23 cellular contexts compared by ENCODE assay signal in the genomic region with DNA sequence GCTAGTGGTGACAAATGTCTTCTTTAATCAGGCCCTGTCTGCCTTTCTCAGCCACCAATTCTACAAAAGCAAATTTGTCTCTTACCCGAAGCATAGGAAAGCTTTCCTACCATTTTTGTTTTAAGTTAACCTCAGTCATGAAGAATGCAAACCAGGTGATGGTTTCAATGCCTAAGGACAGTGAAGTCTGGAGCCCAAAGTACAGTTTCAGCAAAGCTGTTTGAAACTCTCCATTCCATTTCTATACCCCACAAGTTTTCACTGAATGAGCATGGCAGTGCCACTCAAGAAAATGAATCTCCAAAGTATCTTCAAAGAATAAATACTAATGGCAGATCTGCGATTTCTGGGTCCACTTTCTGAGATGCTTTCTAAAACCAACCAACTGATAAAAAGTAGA.
"Had no signal": no experiment of that assay in that cellular context is flagged by ENCODE, and none has a peak within 500 bp of the region (broad histone marks: within the 10 kb centered on the region; RNA-seq: fewer than 3 reads in every experiment).

No MANE protein-coding gene starts in this region.

- H3K9me3 Mint-ChIP-seq: activated B cell treated with CpG ODN at 0.5 μM for 24 hours; activated CD4-positive, alpha-beta T cell treated with anti-CD3 and anti-CD28 coated beads, Interleukin-2, amount 10 ng/mL, durations not matched to agents 24 days and 14 days; activated naive CD4-positive, alpha-beta T cell treated with anti-CD3 and anti-CD28 coated beads, Interleukin-2, amount 50 U/mL, for 24 hours; activated T-cell treated with anti-CD3 and anti-CD28 coated beads, Interleukin-2, amount 50 U/mL, for 24 hours; activated T-helper 1 cell treated with anti-CD3 and anti-CD28 coated beads, Interleukin-12 subunit alpha, Interleukin-12 subunit beta, Interleukin-2, Interleukin-4 antibody, amounts not matched to agents 30 ng/mL and 10 ng/mL and 1 ng/mL, durations not matched to agents 14 hours and 24 hours and 36 hours; T-cell had no signal

- H3K9me3 ChIP-seq: ascending aorta, body of pancreas had no signal

- H3K4me1 Mint-ChIP-seq: activated B cell treated with CpG ODN at 0.5 μM for 24 hours; activated CD4-positive, alpha-beta T cell treated with anti-CD3 and anti-CD28 coated beads, Interleukin-2, amount 10 ng/mL, durations not matched to agents 24 days and 14 days; activated CD8-positive, alpha-beta memory T cell treated with anti-CD3 and anti-CD28 coated beads, Interleukin-2, amount 10 ng/mL, durations not matched to agents 7 days and 5 days; activated naive CD4-positive, alpha-beta T cell treated with anti-CD3 and anti-CD28 coated beads, Interleukin-2, amount 50 U/mL, for 24 hours; T-cell had no signal

- ATAC-seq: activated CD8-positive, alpha-beta memory T cell treated with anti-CD3 and anti-CD28 coated beads, Interleukin-2, amount 10 ng/mL, durations not matched to agents 7 days and 5 days; body of pancreas; T-cell had no signal

- H3K4me1 ChIP-seq: ascending aorta, body of pancreas had no signal

- H3K27me3 Mint-ChIP-seq: activated B cell treated with CpG ODN at 0.5 μM for 24 hours; activated CD4-positive, alpha-beta T cell treated with anti-CD3 and anti-CD28 coated beads, Interleukin-2, amount 10 ng/mL, durations not matched to agents 24 days and 14 days; activated CD8-positive, alpha-beta memory T cell treated with anti-CD3 and anti-CD28 coated beads, Interleukin-2, amount 10 ng/mL, durations not matched to agents 7 days and 5 days; activated naive CD4-positive, alpha-beta T cell treated with anti-CD3 and anti-CD28 coated beads, Interleukin-2, amount 50 U/mL, for 24 hours; activated T-cell treated with anti-CD3 and anti-CD28 coated beads, Interleukin-2, amount 50 U/mL, for 24 hours; T-cell had no signal

- H3K4me3 Mint-ChIP-seq: activated B cell treated with CpG ODN at 0.5 μM for 24 hours; activated CD4-positive, alpha-beta T cell treated with anti-CD3 and anti-CD28 coated beads, Interleukin-2, amount 10 ng/mL, durations not matched to agents 24 days and 14 days; activated CD8-positive, alpha-beta memory T cell treated with anti-CD3 and anti-CD28 coated beads, Interleukin-2, amount 10 ng/mL, durations not matched to agents 7 days and 5 days; activated naive CD4-positive, alpha-beta T cell treated with anti-CD3 and anti-CD28 coated beads, Interleukin-2, amount 50 U/mL, for 24 hours; activated T-cell treated with anti-CD3 and anti-CD28 coated beads, Interleukin-2, amount 50 U/mL, for 24 hours; activated T-helper 1 cell treated with anti-CD3 and anti-CD28 coated beads, Interleukin-12 subunit alpha, Interleukin-12 subunit beta, Interleukin-2, Interleukin-4 antibody, amounts not matched to agents 30 ng/mL and 10 ng/mL and 1 ng/mL, durations not matched to agents 14 hours and 24 hours and 36 hours; T-cell had no signal

- DNase-seq: activated B cell treated with CpG ODN at 0.5 μM for 24 hours; activated CD4-positive, alpha-beta T cell treated with anti-CD3 and anti-CD28 coated beads for 1 hour; activated CD4-positive, alpha-beta T cell treated with anti-CD3 and anti-CD28 coated beads, Interleukin-2, amount 10 ng/mL, durations not matched to agents 24 days and 14 days; activated CD4-positive, alpha-beta T cell treated with anti-CD3 and anti-CD28 coated beads, Interleukin-2, amount 50 U/mL, for 48 hours; activated CD8-positive, alpha-beta memory T cell treated with anti-CD3 and anti-CD28 coated beads, Interleukin-2, amount 10 ng/mL, durations not matched to agents 7 days and 5 days; activated effector memory CD4-positive, alpha-beta T cell treated with Interleukin-2 at 50 U/mL for 16 hours; activated naive CD4-positive, alpha-beta T cell; activated T-cell treated with anti-CD3 and anti-CD28 coated beads, Interleukin-2, amount 50 U/mL, for 24 hours; body of pancreas; MM.1S; NCI-H1105; NCI-H1436; NCI-H1694 treated with DMSO at 0.1 percent for 48 hours; NCI-H2029 treated with DMSO at 0.1 percent for 48 hours; NCI-H524; PC-9; SIG-M5; T-cell; T-helper 2 cell; T1000 had no signal

- H3K4me3 ChIP-seq: ascending aorta, body of pancreas, PC-9 had no signal

- H3K27ac ChIP-seq: ascending aorta, body of pancreas, PC-9 had no signal

- H3K4me2 ChIP-seq: PC-9 had no signal

- H3K27ac Mint-ChIP-seq: activated B cell treated with CpG ODN at 0.5 μM for 24 hours; activated CD4-positive, alpha-beta T cell treated with anti-CD3 and anti-CD28 coated beads, Interleukin-2, amount 10 ng/mL, durations not matched to agents 24 days and 14 days; activated CD8-positive, alpha-beta memory T cell treated with anti-CD3 and anti-CD28 coated beads, Interleukin-2, amount 10 ng/mL, durations not matched to agents 7 days and 5 days; activated naive CD4-positive, alpha-beta T cell treated with anti-CD3 and anti-CD28 coated beads, Interleukin-2, amount 50 U/mL, for 24 hours; activated T-cell treated with anti-CD3 and anti-CD28 coated beads, Interleukin-2, amount 50 U/mL, for 24 hours; activated T-helper 1 cell treated with anti-CD3 and anti-CD28 coated beads, Interleukin-12 subunit alpha, Interleukin-12 subunit beta, Interleukin-2, Interleukin-4 antibody, amounts not matched to agents 30 ng/mL and 10 ng/mL and 1 ng/mL, durations not matched to agents 14 hours and 24 hours and 36 hours; T-cell had no signal

- H2AFZ ChIP-seq: PC-9 had no signal

- H3K36me3 Mint-ChIP-seq: activated CD8-positive, alpha-beta memory T cell treated with anti-CD3 and anti-CD28 coated beads, Interleukin-2, amount 10 ng/mL, durations not matched to agents 7 days and 5 days; activated naive CD4-positive, alpha-beta T cell treated with anti-CD3 and anti-CD28 coated beads, Interleukin-2, amount 50 U/mL, for 24 hours had no signal

- H3K27me3 ChIP-seq: ascending aorta, body of pancreas had no signal
